11 cellular contexts compared by ENCODE assay signal in genomic region chr3:4821331-4821730, GRCh38.
DNase-seq lines count a peak whose midpoint lies in the region; ATAC-seq and TF ChIP-seq lines count a peak whose summit lies in the region.
"Had no signal": no experiment of that assay in that cellular context is flagged by ENCODE, and none has a peak within 500 bp of the region (broad histone marks: within the 10 kb centered on the region; RNA-seq: fewer than 3 reads in every experiment).

No MANE protein-coding gene starts in this region.

- intact Hi-C loops in CD4-positive, alpha-beta memory T cell (cut with micrococcal nuclease): loop anchor here (5.0 kb wide), 1 partner anchor 109 kb away; no protein-coding TSS in a partner anchor
- intact Hi-C loops in natural killer cell (cut with micrococcal nuclease): loop anchor here (2.0 kb wide), 1 partner anchor 73 kb away; no protein-coding TSS in a partner anchor

- H3K36me3 Mint-ChIP-seq in CD4-positive, alpha-beta memory T cell: peaks cover 31 to 40% of the 10 kb centered on the region in 2 donors
- peaks cover 28% of the 10 kb centered on the region for H3K36me3 Mint-ChIP-seq in activated naive CD4-positive, alpha-beta T cell treated with anti-CD3 and anti-CD28 coated beads, Interleukin-2, amount 50 U/mL, for 24 hours
- peaks cover 7% of the 10 kb centered on the region for H3K36me3 Mint-ChIP-seq in natural killer cell

- ATAC-seq in natural killer cell: peak in 1 of 3 donors; percentile 9
- no peak for ATAC-seq in GM18858 (IDR thresholded peaks at IDR 0.05; ENCODE audit: unreplicated experiment)
- ATAC-seq in foreskin keratinocyte: no peak

- peaks cover 9% of the 10 kb centered on the region for H3K36me3 ChIP-seq in CD4-positive, alpha-beta memory T cell (ENCODE audit: insufficient read depth, low read length)
- H3K36me3 ChIP-seq in Peyer's patch (peaks cover 0 to 18% (median 0%) of the 10 kb centered on the region in 3 donors), HAP-1 (replicated peaks) (no peaks in the 10 kb centered on the region)

- no peaks in the 10 kb centered on the region for H3K27me3 ChIP-seq in CD4-positive, alpha-beta memory T cell (ENCODE audit: insufficient read depth, low read length)
- H3K27me3 ChIP-seq in Peyer's patch: no peaks in the 10 kb centered on the region
- no peaks in the 10 kb centered on the region for H3K27me3 ChIP-seq in HAP-1 (ENCODE audit: low read depth)
- H3K27me3 ChIP-seq in foreskin keratinocyte: no peaks in the 10 kb centered on the region

- H3K9me3 Mint-ChIP-seq in CD4-positive, alpha-beta memory T cell: peaks cover 0 to 9% (median under 1%) of the 10 kb centered on the region in 8 donors
- no peaks in the 10 kb centered on the region for H3K9me3 Mint-ChIP-seq in activated naive CD4-positive, alpha-beta T cell treated with anti-CD3 and anti-CD28 coated beads, Interleukin-2, amount 50 U/mL, for 24 hours
- no peaks in the 10 kb centered on the region for H3K9me3 Mint-ChIP-seq in natural killer cell

- no peaks in the 10 kb centered on the region for H3K9me3 ChIP-seq in CD4-positive, alpha-beta memory T cell (ENCODE audit: control insufficient read depth in 1 of 2, low read length in 2 of 2)
- H3K9me3 ChIP-seq in Peyer's patch: no peaks in the 10 kb centered on the region
- H3K9me3 ChIP-seq in HAP-1: no peaks in the 10 kb centered on the region
- H3K9me3 ChIP-seq: thoracic aorta had no signal

- no peak for TF ChIP-seq POLR2A in Peyer's patch (IDR thresholded peaks at IDR 0.05)

- peaks cover 42 to 63% (median 58%) of the 10 kb centered on the region in 4 donors for H3K4me1 Mint-ChIP-seq in CD4-positive, alpha-beta memory T cell
- peaks cover 69% of the 10 kb centered on the region for H3K4me1 Mint-ChIP-seq in activated naive CD4-positive, alpha-beta T cell treated with anti-CD3 and anti-CD28 coated beads, Interleukin-2, amount 50 U/mL, for 24 hours
- H3K4me1 Mint-ChIP-seq in natural killer cell: peaks cover 45 to 63% of the 10 kb centered on the region in 2 donors

- H3K27me3 Mint-ChIP-seq in CD4-positive, alpha-beta memory T cell: no peaks in the 10 kb centered on the region
- H3K27me3 Mint-ChIP-seq in activated naive CD4-positive, alpha-beta T cell treated with anti-CD3 and anti-CD28 coated beads, Interleukin-2, amount 50 U/mL, for 24 hours: no peaks in the 10 kb centered on the region
- no peaks in the 10 kb centered on the region for H3K27me3 Mint-ChIP-seq in natural killer cell (ENCODE audit: low read depth in 2 of 2)

- DNase-seq in CD4-positive, alpha-beta memory T cell: peak in 1 of 5 donors; percentile 64
- DNase-seq in Peyer's patch: no peak
- no peak for DNase-seq in natural killer cell
- DNase-seq in HAP-1 (ENCODE audit: low spot score in 2 of 2): no peak
- DNase-seq in SK-N-DZ (ENCODE audit: low spot score): no peak
- DNase-seq in foreskin keratinocyte: no peak
- DNase-seq: NCI-H524, SHP77 had no signal

- POLR2A ChIA-PET in CD4-positive, alpha-beta memory T cell (lab: Charles Lee; ENCODE audit: partially characterized antibody): interaction anchor here (1.0 to 2.7 kb wide), 14 partner anchors 12 to 368 kb away, joined by 3 to 123 read pairs (median 7); partner anchors contain the start of genes BHLHE40 and ITPR1

- H3K27ac Mint-ChIP-seq in CD4-positive, alpha-beta memory T cell: peak overlapping the region; percentile 91 to 98 (median 96)
- peak overlapping the region; percentile 91 for H3K27ac Mint-ChIP-seq in activated naive CD4-positive, alpha-beta T cell treated with anti-CD3 and anti-CD28 coated beads, Interleukin-2, amount 50 U/mL, for 24 hours
- peak overlapping the region; percentile 59 to 97 for H3K27ac Mint-ChIP-seq in natural killer cell

- H3K27ac ChIP-seq in CD4-positive, alpha-beta memory T cell (ENCODE audit: low read depth, low read length): peak overlapping the region; percentile 64
- H3K27ac ChIP-seq in Peyer's patch (peak overlapping the region; percentile 21 to 38 (median 29)), foreskin keratinocyte (no peak overlapping the region)
- H3K27ac ChIP-seq: thoracic aorta had no signal

- in situ Hi-C loops in HAP-1 (cut with MboI; ENCODE audit: low sequenced_read_pairs): no loop called here

- peaks cover 58% of the 10 kb centered on the region for H3K4me1 ChIP-seq in CD4-positive, alpha-beta memory T cell (ENCODE audit: insufficient read depth, low read length)
- H3K4me1 ChIP-seq in Peyer's patch (peaks cover 8 to 24% (median 18%) of the 10 kb centered on the region in 4 donors), HAP-1 (no peaks in the 10 kb centered on the region), foreskin keratinocyte (peaks cover 13% of the 10 kb centered on the region)

- peak overlapping the region in 3 of 8 donors; percentile 76 to 82 (median 78) for H3K4me3 Mint-ChIP-seq in CD4-positive, alpha-beta memory T cell
- H3K4me3 Mint-ChIP-seq in activated naive CD4-positive, alpha-beta T cell treated with anti-CD3 and anti-CD28 coated beads, Interleukin-2, amount 50 U/mL, for 24 hours: peak overlapping the region; percentile 49
- H3K4me3 Mint-ChIP-seq in natural killer cell: peak overlapping the region; percentile 76

- TF ChIP-seq CTCF in Peyer's patch (IDR thresholded peaks at IDR 0.05): no peak
- TF ChIP-seq CTCF in natural killer cell (IDR thresholded peaks at IDR 0.05): no peak
- TF ChIP-seq CTCF in foreskin keratinocyte (conservative IDR thresholded peaks at IDR 0.05): no peak

- H3K4me3 ChIP-seq in CD4-positive, alpha-beta memory T cell (ENCODE audit: low read length in 2 of 2): no peak overlapping the region
- H3K4me3 ChIP-seq in Peyer's patch: no peak overlapping the region
- no peak overlapping the region for H3K4me3 ChIP-seq in HAP-1
- H3K4me3 ChIP-seq: thoracic aorta had no signal

- CTCF ChIA-PET in CD4-positive, alpha-beta memory T cell (lab: Charles Lee; ENCODE audit: partially characterized antibody): interaction anchor here (0.7 to 2.7 kb wide), 20 partner anchors 14 to 206 kb away, joined by 3 to 40 read pairs (median 8); partner anchors contain the start of gene BHLHE40
